6 cellular contexts compared by ENCODE assay signal in genomic region chr4:44578954-44579353, GRCh38.
"Had no signal": no experiment of that assay in that cellular context is flagged by ENCODE, and none has a peak within 500 bp of the region (broad histone marks: within the 10 kb centered on the region; RNA-seq: fewer than 3 reads in every experiment).

No MANE protein-coding gene starts in this region.

- H3K4me3 Mint-ChIP-seq: H9 had no signal

- DNase-seq: GOT3, H9, HCEC 1CT, IMR-90, KBM-7 had no signal

- FAIRE-seq: HTR-8/SVneo had no signal

- H3K9me3 Mint-ChIP-seq: H9 had no signal

- H3K27ac Mint-ChIP-seq: H9 had no signal
